Comparison of ENCODE assay signal across 1 cellular context in genomic region chr17:28645576-28645939, GRCh38.
TF ChIP-seq lines count a peak whose summit lies in the region.

No MANE protein-coding gene starts in this region.

TF ChIP-seq in WTC11, 78 proteins besides CTCF, POLR2A, EP300 and RAD21 (continued from another document):
- TF ChIP-seq ARID4B (CRISPR knock-in tag; IDR thresholded peaks at IDR 0.05; ENCODE audit: borderline replicate concordance): no peak
- no peak for TF ChIP-seq ZNF317 (CRISPR knock-in tag; IDR thresholded peaks at IDR 0.05; ENCODE audit: borderline replicate concordance, low read depth)
- TF ChIP-seq NR1H2 (CRISPR knock-in tag; IDR thresholded peaks at IDR 0.05): no peak
- TF ChIP-seq HMGA2 (CRISPR knock-in tag; IDR thresholded peaks at IDR 0.05): no peak
- no peak for TF ChIP-seq FOXJ3 (CRISPR knock-in tag; IDR thresholded peaks at IDR 0.05; ENCODE audit: borderline replicate concordance)
- TF ChIP-seq ZNF671 (CRISPR knock-in tag; IDR thresholded peaks at IDR 0.05): no peak
- TF ChIP-seq ZNF121 (CRISPR knock-in tag; IDR thresholded peaks at IDR 0.05): no peak
- no peak for TF ChIP-seq CREB1 (CRISPR knock-in tag; IDR thresholded peaks at IDR 0.05)
- no peak for TF ChIP-seq RELA (CRISPR knock-in tag; IDR thresholded peaks at IDR 0.05; ENCODE audit: borderline replicate concordance)
- no peak for TF ChIP-seq E2F5 (CRISPR knock-in tag; IDR thresholded peaks at IDR 0.05)
- no peak for TF ChIP-seq CDX4 (CRISPR knock-in tag; IDR thresholded peaks at IDR 0.05; ENCODE audit: borderline replicate concordance)
- no peak for TF ChIP-seq ATF2 (CRISPR knock-in tag; IDR thresholded peaks at IDR 0.05; ENCODE audit: borderline replicate concordance, low read depth)
- no peak for TF ChIP-seq IRF1 (CRISPR knock-in tag; IDR thresholded peaks at IDR 0.05)
- no peak for TF ChIP-seq ZNF396 (CRISPR knock-in tag; IDR thresholded peaks at IDR 0.05; ENCODE audit: borderline replicate concordance)
- TF ChIP-seq SOX15 (CRISPR knock-in tag; IDR thresholded peaks at IDR 0.05): no peak
- TF ChIP-seq ATF6 (CRISPR knock-in tag; IDR thresholded peaks at IDR 0.05): no peak
